Comparison of ENCODE assay signal across 7 cellular contexts in the genomic region with DNA sequence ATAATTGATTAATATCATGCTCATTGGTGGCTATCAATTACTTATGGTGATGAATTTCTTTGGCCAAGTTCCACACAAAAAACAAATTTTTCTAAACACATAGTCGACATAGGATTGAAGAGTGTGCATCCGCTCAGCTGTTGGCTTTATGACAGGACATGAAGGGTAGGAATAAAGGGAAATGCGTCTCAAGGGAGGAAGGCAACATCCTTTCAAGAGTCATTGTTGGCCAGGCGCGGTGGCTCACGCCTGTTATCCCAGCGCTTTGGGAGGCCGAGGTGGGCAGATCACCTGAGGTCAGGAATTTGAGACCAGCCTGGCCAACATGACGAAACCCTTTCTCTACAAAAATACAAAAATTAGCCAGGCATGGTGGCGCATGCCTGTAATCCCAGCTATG. TPM values are rescaled to one million over a fixed set of nuclear protein-coding genes. Genes with fewer than 3 reads are reported as not detected.
DNase-seq lines count a peak whose midpoint lies in the region; ATAC-seq, FAIRE-seq and TF ChIP-seq lines count a peak whose summit lies in the region.
"Not testable (repeated sequence)": the region's sequence is repeated elsewhere in the genome, so short reads cannot be mapped to it uniquely, and the experiment has no call there.

No MANE protein-coding gene starts in this region.

- not testable (repeated sequence) for H2BK15ac ChIP-seq in IMR-90 (ENCODE audit: low read depth, low read length)

- not testable (repeated sequence) for H4K20me1 ChIP-seq in IMR-90 (ENCODE audit: insufficient read depth, low read length); OCI-LY7 (ENCODE audit: insufficient read depth, low read length); GM12878 (ENCODE audit: control insufficient read depth, insufficient read depth)

- H3K4me3 ChIP-seq in CD8-positive, alpha-beta T cell (ENCODE audit: low read depth, low read length); IMR-90 (ENCODE audit: insufficient read depth, low read depth, low read length): not testable (repeated sequence)
- peak overlapping the region; percentile 7 for H3K4me3 ChIP-seq in OCI-LY7 (ENCODE audit: low read depth, low read length, poor library complexity, severe bottlenecking)
- 0 out of 2 replicates have a peak overlapping the region, but pooled peaks have one; percentile 12 for H3K4me3 ChIP-seq in GM12878

- WGBS in IMR-90 (ENCODE audit: extremely low coverage in 2 of 2, insufficient read length in 1 of 2), 2 experiments: no CpG with 5 or more reads among the region's 10 CpGs
- WGBS in GM12878 (ENCODE audit: insufficient coverage, insufficient replicate concordance, low lambda C conversion rate, missing lambda C conversion rate): 99% methylated on average over 10 of the region's 10 CpGs

- BruUV-seq in IMR-90 (replicated peaks; lab: Mats Ljungman, UMichigan); OCI-LY7 (replicated peaks; lab: Mats Ljungman, UMichigan); GM12878 (replicated peaks; lab: Mats Ljungman, UMichigan): not testable (repeated sequence)

- H3K36me3 Mint-ChIP-seq in CD8-positive, alpha-beta T cell; activated T-helper 17 cell treated with anti-CD3 and anti-CD28 coated beads, Interleukin-2, amount 50 U/mL, for 72 hours (ENCODE audit: low read depth); natural killer cell treated with Interleukin-12 subunit alpha and Interleukin-12 subunit beta and Interleukin-15 and Interleukin-18, amount 100 ng/mL, for 72 hours: not testable (repeated sequence)
- H3K36me3 Mint-ChIP-seq in activated CD4-positive, alpha-beta T cell treated with anti-CD3 and anti-CD28 coated beads, Interleukin-2, amount 10 ng/mL, durations not matched to agents 24 days and 14 days (ENCODE audit: low read depth): peaks cover 13% of the 10 kb centered on the region

- not testable (repeated sequence) for TF ChIP-seq EP300 in GM12878 (IDR thresholded peaks at IDR 0.05; ENCODE audit: borderline replicate concordance in 1 of 2, control insufficient read depth in 1 of 2, low read depth in 2 of 2, low read length in 2 of 2)

- not testable (repeated sequence) for H3K14ac ChIP-seq in IMR-90 (replicated peaks; ENCODE audit: low read depth, low read length)

- not testable (repeated sequence) for H3K9me1 ChIP-seq in IMR-90 (ENCODE audit: insufficient read depth, low read length)

- not testable (repeated sequence) for H2AK5ac ChIP-seq in IMR-90 (ENCODE audit: low read depth, low read length)

- not testable (repeated sequence) for H2BK5ac ChIP-seq in IMR-90 (ENCODE audit: low read depth, low read length, poor library complexity, severe bottlenecking)

- TF ChIP-seq POLR2A in IMR-90 (IDR thresholded peaks at IDR 0.05; ENCODE audit: low read depth, low read length); GM12878 (IDR thresholded peaks at IDR 0.05; ENCODE audit: low read depth, low read length): not testable (repeated sequence)

- SMC1A ChIA-PET in GM12878 (lab: Charles Lee; ENCODE audit: uncharacterized antibody, unreplicated experiment): interaction anchor here (1.0 to 29.9 kb wide), 8 partner anchors 8 to 114 kb away, joined by 3 to 682 read pairs (median 5); no protein-coding TSS in a partner anchor

- peaks cover 15% of the 10 kb centered on the region for H3K9me3 Mint-ChIP-seq in CD8-positive, alpha-beta T cell
- peaks cover 16% of the 10 kb centered on the region for H3K9me3 Mint-ChIP-seq in activated CD4-positive, alpha-beta T cell treated with anti-CD3 and anti-CD28 coated beads, Interleukin-2, amount 10 ng/mL, durations not matched to agents 24 days and 14 days
- not testable (repeated sequence) for H3K9me3 Mint-ChIP-seq in activated T-helper 17 cell treated with anti-CD3 and anti-CD28 coated beads, Interleukin-2, amount 50 U/mL, for 72 hours; natural killer cell treated with Interleukin-12 subunit alpha and Interleukin-12 subunit beta and Interleukin-15 and Interleukin-18, amount 100 ng/mL, for 72 hours

- H3K27me3 Mint-ChIP-seq in CD8-positive, alpha-beta T cell (ENCODE audit: low read depth); activated CD4-positive, alpha-beta T cell treated with anti-CD3 and anti-CD28 coated beads, Interleukin-2, amount 10 ng/mL, durations not matched to agents 24 days and 14 days; activated T-helper 17 cell treated with anti-CD3 and anti-CD28 coated beads, Interleukin-2, amount 50 U/mL, for 72 hours; natural killer cell treated with Interleukin-12 subunit alpha and Interleukin-12 subunit beta and Interleukin-15 and Interleukin-18, amount 100 ng/mL, for 72 hours: not testable (repeated sequence)

- DNase-seq in CD8-positive, alpha-beta T cell; IMR-90; OCI-LY7 (ENCODE audit: low spot score); activated CD4-positive, alpha-beta T cell treated with anti-CD3 and anti-CD28 coated beads, Interleukin-2, amount 10 ng/mL, durations not matched to agents 24 days and 14 days; GM12878 (ENCODE audit: low read depth, low spot score); natural killer cell treated with Interleukin-12 subunit alpha and Interleukin-12 subunit beta and Interleukin-15 and Interleukin-18, amount 100 ng/mL, for 72 hours (ENCODE audit: low spot score): not testable (repeated sequence)

- H3K18ac ChIP-seq in IMR-90 (ENCODE audit: low read depth, low read length): peak overlapping the region; percentile 25; the same call in 1 of the 2 replicates

- not testable (repeated sequence) for H3K9me3 ChIP-seq in CD8-positive, alpha-beta T cell (ENCODE audit: low read length); IMR-90 (ENCODE audit: control insufficient read depth, insufficient read depth, low read length); OCI-LY7 (ENCODE audit: low read length)
- peaks cover 25% of the 10 kb centered on the region for H3K9me3 ChIP-seq in GM12878 (replicated peaks; ENCODE audit: control insufficient read depth, insufficient read depth, low read length)

- dilution Hi-C loops in IMR-90 (cut with HindIII; ENCODE audit: low sequenced_read_pairs, unreplicated experiment): not testable (repeated sequence)

- not testable (repeated sequence) for H3K9ac ChIP-seq in IMR-90 (ENCODE audit: low read depth, low read length); GM12878 (ENCODE audit: control insufficient read depth, insufficient read depth, low read length)

- TF ChIP-seq CTCF in CD8-positive, alpha-beta T cell (IDR thresholded peaks at IDR 0.05); IMR-90 (conservative IDR thresholded peaks at IDR 0.05; ENCODE audit: low read depth, low read length); OCI-LY7 (conservative IDR thresholded peaks at IDR 0.05; ENCODE audit: low read length); GM12878 (IDR thresholded peaks at IDR 0.05 in 2 of 3, conservative IDR thresholded peaks at IDR 0.05 in 1 of 3; ENCODE audit: control insufficient read depth in 2 of 3, extremely low read depth in 1 of 3, insufficient read depth in 1 of 3, low read depth in 3 of 3, low read length in 3 of 3): not testable (repeated sequence)

- H3K56ac ChIP-seq in IMR-90 (ENCODE audit: extremely low read depth, insufficient read depth, low read length): not testable (repeated sequence)

- CTCF ChIA-PET in CD8-positive, alpha-beta T cell (lab: Charles Lee); IMR-90 (lab: Yijun Ruan, JAX); OCI-LY7 (lab: Charles Lee; ENCODE audit: unreplicated experiment): not testable (repeated sequence)
- CTCF ChIA-PET in GM12878 (lab: Yijun Ruan, JAX): interaction anchor here (0.8 to 1.5 kb wide), 4 partner anchors 8 to 121 kb away, joined by 3 to 8 read pairs (median 4); no protein-coding TSS in a partner anchor

- H4K91ac ChIP-seq in IMR-90 (ENCODE audit: insufficient read depth, low read depth, low read length): not testable (repeated sequence)

- H3K27ac Mint-ChIP-seq in CD8-positive, alpha-beta T cell: peak overlapping the region; percentile 1
- H3K27ac Mint-ChIP-seq in activated CD4-positive, alpha-beta T cell treated with anti-CD3 and anti-CD28 coated beads, Interleukin-2, amount 10 ng/mL, durations not matched to agents 24 days and 14 days: peak overlapping the region; percentile 42
- H3K27ac Mint-ChIP-seq in activated T-helper 17 cell treated with anti-CD3 and anti-CD28 coated beads, Interleukin-2, amount 50 U/mL, for 72 hours: peak overlapping the region; percentile 3
- H3K27ac Mint-ChIP-seq in natural killer cell treated with Interleukin-12 subunit alpha and Interleukin-12 subunit beta and Interleukin-15 and Interleukin-18, amount 100 ng/mL, for 72 hours: peak overlapping the region in 1 of 2 donors; percentile 24

- not testable (repeated sequence) for H4K8ac ChIP-seq in IMR-90 (ENCODE audit: low read depth in 2 of 2, low read length in 2 of 2)

- H3K27ac ChIP-seq in CD8-positive, alpha-beta T cell (ENCODE audit: low read depth, low read length); IMR-90 (ENCODE audit: insufficient read depth, low read length); OCI-LY7 (ENCODE audit: low read depth, low read length, poor library complexity, severe bottlenecking): not testable (repeated sequence)
- peak overlapping the region; percentile 80 for H3K27ac ChIP-seq in GM12878 (ENCODE audit: control insufficient read depth, insufficient read depth)

- peaks cover 24% of the 10 kb centered on the region for H3K4me1 ChIP-seq in CD8-positive, alpha-beta T cell (ENCODE audit: insufficient read depth, low read length)
- not testable (repeated sequence) for H3K4me1 ChIP-seq in IMR-90 (ENCODE audit: control insufficient read depth, insufficient read depth, low read length)
- H3K4me1 ChIP-seq in OCI-LY7 (ENCODE audit: insufficient read depth, low read length, poor library complexity, severe bottlenecking) (peaks cover 13% of the 10 kb centered on the region), GM12878 (ENCODE audit: control insufficient read depth, insufficient read depth, low read length) (peaks cover 29% of the 10 kb centered on the region)

- intact Hi-C loops in CD8-positive, alpha-beta T cell (cut with DNase I, micrococcal nuclease); IMR-90 (cut with micrococcal nuclease); OCI-LY7 (cut with micrococcal nuclease; ENCODE audit: unreplicated experiment); GM12878 (cut with micrococcal nuclease; ENCODE audit: unreplicated experiment): not testable (repeated sequence)
- intact Hi-C loops in activated CD4-positive, alpha-beta T cell treated with anti-CD3 and anti-CD28 coated beads, Interleukin-2, amount 10 ng/mL, durations not matched to agents 24 days and 14 days (cut with micrococcal nuclease): loop anchor here (1.0 to 5.0 kb wide), 7 partner anchors 14 to 110 kb away; no protein-coding TSS in a partner anchor

- RAD21 ChIA-PET in GM12878 (lab: Charles Lee; ENCODE audit: unreplicated experiment): interaction anchor here (0.5 to 1.3 kb wide), 10 partner anchors 21 to 117 kb away, joined by 3 to 7 read pairs (median 3); a partner anchor contains a TSS

- not testable (repeated sequence) for H3K23ac ChIP-seq in IMR-90 (ENCODE audit: low read depth, low read length)

- not testable (repeated sequence) for H3K79me2 ChIP-seq in OCI-LY7 (ENCODE audit: insufficient read depth, low read depth, low read length)
- H3K79me2 ChIP-seq in GM12878 (ENCODE audit: control insufficient read depth, insufficient read depth, low read length): peaks cover 25% of the 10 kb centered on the region

- H2BK120ac ChIP-seq in IMR-90 (ENCODE audit: low read depth, low read length): not testable (repeated sequence)

- TF ChIP-seq RAD21 in IMR-90 (IDR thresholded peaks at IDR 0.05; ENCODE audit: low read length); GM12878 (IDR thresholded peaks at IDR 0.05; ENCODE audit: insufficient read depth, low read depth, low read length): not testable (repeated sequence)

- H3K4me2 ChIP-seq in IMR-90 (ENCODE audit: low read depth, low read length); OCI-LY7 (ENCODE audit: low read length): not testable (repeated sequence)
- peak overlapping the region; percentile 86 for H3K4me2 ChIP-seq in GM12878 (ENCODE audit: control insufficient read depth, insufficient read depth)

- not testable (repeated sequence) for H3K79me1 ChIP-seq in IMR-90 (ENCODE audit: low read depth in 1 of 2, low read length in 2 of 2)

- H4K5ac ChIP-seq in IMR-90 (ENCODE audit: low read depth, low read length): not testable (repeated sequence)

- H3K4me3 Mint-ChIP-seq in CD8-positive, alpha-beta T cell: not testable (repeated sequence)
- peak overlapping the region; percentile 41 for H3K4me3 Mint-ChIP-seq in activated CD4-positive, alpha-beta T cell treated with anti-CD3 and anti-CD28 coated beads, Interleukin-2, amount 10 ng/mL, durations not matched to agents 24 days and 14 days
- peak overlapping the region; percentile 29 for H3K4me3 Mint-ChIP-seq in activated T-helper 17 cell treated with anti-CD3 and anti-CD28 coated beads, Interleukin-2, amount 50 U/mL, for 72 hours
- H3K4me3 Mint-ChIP-seq in natural killer cell treated with Interleukin-12 subunit alpha and Interleukin-12 subunit beta and Interleukin-15 and Interleukin-18, amount 100 ng/mL, for 72 hours: peak overlapping the region; percentile 54

- not testable (repeated sequence) for H3K27me3 ChIP-seq in CD8-positive, alpha-beta T cell (ENCODE audit: insufficient read depth, low read length); IMR-90 (ENCODE audit: control insufficient read depth, insufficient read depth, low read length); GM12878 (replicated peaks in 1 of 2; ENCODE audit: control insufficient read depth in 2 of 2, insufficient read depth in 2 of 2, low read length in 1 of 2)

- not testable (repeated sequence) for FAIRE-seq in GM12878 (lab: Jason Lieb, UNC)

- not testable (repeated sequence) for H2AFZ ChIP-seq in IMR-90 (replicated peaks; ENCODE audit: low read length, poor library complexity); OCI-LY7 (ENCODE audit: low read length); GM12878 (ENCODE audit: control insufficient read depth, low read depth, low read length)

- not testable (repeated sequence) for H2BK20ac ChIP-seq in IMR-90 (ENCODE audit: low read depth, low read length)

- H3K4ac ChIP-seq in IMR-90 (ENCODE audit: low read depth, low read length): not testable (repeated sequence)

- H3K4me1 Mint-ChIP-seq in CD8-positive, alpha-beta T cell (ENCODE audit: low read depth): peaks cover 53% of the 10 kb centered on the region
- peaks cover 52% of the 10 kb centered on the region for H3K4me1 Mint-ChIP-seq in activated CD4-positive, alpha-beta T cell treated with anti-CD3 and anti-CD28 coated beads, Interleukin-2, amount 10 ng/mL, durations not matched to agents 24 days and 14 days
- peaks cover 37% of the 10 kb centered on the region for H3K4me1 Mint-ChIP-seq in activated T-helper 17 cell treated with anti-CD3 and anti-CD28 coated beads, Interleukin-2, amount 50 U/mL, for 72 hours
- peaks cover 35 to 39% of the 10 kb centered on the region in 2 donors for H3K4me1 Mint-ChIP-seq in natural killer cell treated with Interleukin-12 subunit alpha and Interleukin-12 subunit beta and Interleukin-15 and Interleukin-18, amount 100 ng/mL, for 72 hours (ENCODE audit: low read depth in 2 of 2)

- POLR2A ChIA-PET in CD8-positive, alpha-beta T cell (lab: Charles Lee): interaction anchor here (1.1 kb wide), 1 partner anchor 21 kb away, joined by 3 read pairs; a partner anchor contains a TSS
- POLR2A ChIA-PET in IMR-90 (lab: Charles Lee; ENCODE audit: unreplicated experiment); OCI-LY7 (lab: Charles Lee): not testable (repeated sequence)
- POLR2A ChIA-PET in GM12878 (lab: Charles Lee): interaction anchor here (0.7 to 2.9 kb wide), 5 partner anchors 8 to 89 kb away, joined by 3 to 11 read pairs (median 7); a partner anchor contains a TSS

- in situ Hi-C loops in IMR-90 (cut with MboI; ENCODE audit: low sequenced_read_pairs): not testable (repeated sequence)
- in situ Hi-C loops in GM12878 (cut with MboI): loop anchor here (25.0 kb wide), 1 partner anchor 1261 kb away; no protein-coding TSS in a partner anchor

- not testable (repeated sequence) for H3K36me3 ChIP-seq in CD8-positive, alpha-beta T cell (ENCODE audit: insufficient read depth, low read length); IMR-90 (ENCODE audit: control insufficient read depth, insufficient read depth, low read length); OCI-LY7 (ENCODE audit: insufficient read depth, low read length); GM12878 (ENCODE audit: control insufficient read depth in 2 of 2, insufficient read depth in 2 of 2, low read length in 1 of 2)

- H3K9me2 ChIP-seq in OCI-LY7 (ENCODE audit: insufficient read depth, low read length): not testable (repeated sequence)

- ATAC-seq in CD8-positive, alpha-beta T cell; IMR-90 (ENCODE audit: low read depth); activated T-helper 17 cell treated with anti-CD3 and anti-CD28 coated beads, Interleukin-2, amount 50 U/mL, for 72 hours (replicated peaks); GM12878; natural killer cell treated with Interleukin-12 subunit alpha and Interleukin-12 subunit beta and Interleukin-15 and Interleukin-18, amount 100 ng/mL, for 72 hours: not testable (repeated sequence)

- H2AK9ac ChIP-seq in IMR-90 (replicated peaks; ENCODE audit: low read depth, low read length, poor library complexity): not testable (repeated sequence)

RNA-seq across cellular contexts. Expression of a gene that starts 20.4 kb away (rescaled TPM):
- 10 to 100 TPM; 67.9 to 69.9 TPM for total RNA-seq in CD8-positive, alpha-beta T cell
- total RNA-seq in IMR-90 (2012; rRNA removed) (25.3 and 25.8 TPM in 2 replicates), OCI-LY7 (2022) (18.5 and 20.4 TPM in 2 replicates), GM12878 (2014; rRNA removed) (61.5 and 79.2 TPM in 2 replicates), GM12878 (2014; rRNA removed; fragmentation: Illumina TruSeq; extraction: Trizol) (65.8 and 71.2 TPM in 2 replicates), GM12878 (2021) (49.8 and 50.6 TPM in 2 replicates)
- polyA plus RNA-seq in IMR-90 (2012; rRNA removed) (6.8 and 8.3 TPM in 2 replicates), GM12878 (2011; rRNA removed) (126 and 179 TPM in 2 replicates), GM12878 (2014; fragmentation: Illumina TruSeq; extraction: Trizol) (54.2 and 67.3 TPM in 2 replicates), GM12878 (2014; fragmentation: Nextera tagmentation; extraction: Ambion mirVana) (10 to 100 TPM; 17.6 to 32.5 TPM), GM12878 (2014; rRNA removed) (33.9 and 40.3 TPM in 2 replicates), GM12878 (2016; fragmentation: Nextera tagmentation; extraction: Ambion mirVana) (10 to 100 TPM; 32.5 to 37.2 TPM)
- 1.4 and 1.9 TPM in 2 replicates for polyA plus RNA-seq in IMR-90 (2012; cell fraction: cytosol; rRNA removed)
- polyA plus RNA-seq in IMR-90 (2012; cell fraction: nucleus; rRNA removed; ENCODE audit: low replicate concordance): 2.6 and 17.9 TPM in 2 replicates
- 14.4 and 15.5 TPM in 2 replicates for total RNA-seq in OCI-LY7 (2014; rRNA removed; shearing (Covaris generic))
- total RNA-seq in activated CD4-positive, alpha-beta T cell treated with anti-CD3 and anti-CD28 coated beads, Interleukin-2, amount 10 ng/mL, durations not matched to agents 24 days and 14 days: 22.7 and 24.9 TPM in 2 replicates
- total RNA-seq in activated T-helper 17 cell treated with anti-CD3 and anti-CD28 coated beads, Interleukin-2, amount 50 U/mL, for 72 hours: 10 to 100 TPM; 45.3 to 92.3 TPM
- 326 and 345 TPM in 2 replicates for total RNA-seq in GM12878 (2013; cell fraction: nucleolus; rRNA removed)
- polyA plus RNA-seq in GM12878 (2011; ENCODE audit: low read depth): 19.6 TPM
- polyA plus RNA-seq in GM12878 (2011; cell fraction: cytosol; rRNA removed): 40.3 and 53.0 TPM in 2 replicates
- 145 and 211 TPM in 2 replicates for polyA plus RNA-seq in GM12878 (2011; cell fraction: nucleus; rRNA removed)
- 25.7 and 45.2 TPM in 2 replicates for polyA plus RNA-seq in GM12878 (2012)
- polyA minus RNA-seq in GM12878 (2011; rRNA and poly(A)+ RNA removed): 83.9 and 129 TPM in 2 replicates
- polyA minus RNA-seq in GM12878 (2011; cell fraction: cytosol; rRNA and poly(A)+ RNA removed): 28.5 and 42.0 TPM in 2 replicates
- polyA minus RNA-seq in GM12878 (2011; cell fraction: nucleus; rRNA and poly(A)+ RNA removed): 66.7 and 73.4 TPM in 2 replicates
- 10 to 100 TPM; 26.2 to 47.7 TPM for total RNA-seq in natural killer cell treated with Interleukin-12 subunit alpha and Interleukin-12 subunit beta and Interleukin-15 and Interleukin-18, amount 100 ng/mL, for 72 hours

RNA-seq across cellular contexts. Expression of a gene that starts 21.9 kb away (rescaled TPM):
- under 1 TPM; 0.14 to 0.27 TPM for total RNA-seq in CD8-positive, alpha-beta T cell
- total RNA-seq in IMR-90 (2012; rRNA removed): 81.7 and 89.1 TPM in 2 replicates
- 28.0 and 33.7 TPM in 2 replicates for polyA plus RNA-seq in IMR-90 (2012; rRNA removed)
- 4.9 and 5.7 TPM in 2 replicates for polyA plus RNA-seq in IMR-90 (2012; cell fraction: cytosol; rRNA removed)
- polyA plus RNA-seq in IMR-90 (2012; cell fraction: nucleus; rRNA removed; ENCODE audit: low replicate concordance): 29.8 and 206 TPM in 2 replicates
- not detected in 2 replicates for total RNA-seq in OCI-LY7 (2014; rRNA removed; shearing (Covaris generic))
- not detected in 2 replicates for total RNA-seq in OCI-LY7 (2022)
- 0.07 and 0.23 TPM in 2 replicates for total RNA-seq in activated CD4-positive, alpha-beta T cell treated with anti-CD3 and anti-CD28 coated beads, Interleukin-2, amount 10 ng/mL, durations not matched to agents 24 days and 14 days
- total RNA-seq in activated T-helper 17 cell treated with anti-CD3 and anti-CD28 coated beads, Interleukin-2, amount 50 U/mL, for 72 hours: 1 to 10 TPM in 1 of 2 donors, under 1 TPM in 1; 0.65 to 2.6 TPM
- 28.8 and 29.7 TPM in 2 replicates for total RNA-seq in GM12878 (2013; cell fraction: nucleolus; rRNA removed)
- 4.5 and 5.8 TPM in 2 replicates for total RNA-seq in GM12878 (2014; rRNA removed)
- total RNA-seq in GM12878 (2014; rRNA removed; fragmentation: Illumina TruSeq; extraction: Trizol): 8.1 and 8.5 TPM in 2 replicates
- total RNA-seq in GM12878 (2021): 4.3 and 5.1 TPM in 2 replicates
- polyA plus RNA-seq in GM12878 (2011; ENCODE audit: low read depth): 2.5 TPM
- polyA plus RNA-seq in GM12878 (2011; rRNA removed): 27.4 and 36.5 TPM in 2 replicates
- polyA plus RNA-seq in GM12878 (2011; cell fraction: cytosol; rRNA removed): 14.0 TPM in 2 replicates
- 68.7 and 99.5 TPM in 2 replicates for polyA plus RNA-seq in GM12878 (2011; cell fraction: nucleus; rRNA removed)
- 2.4 and 3.8 TPM in 2 replicates for polyA plus RNA-seq in GM12878 (2012)
- 4.8 and 4.9 TPM in 2 replicates for polyA plus RNA-seq in GM12878 (2014; fragmentation: Illumina TruSeq; extraction: Trizol)
- polyA plus RNA-seq in GM12878 (2014; fragmentation: Nextera tagmentation; extraction: Ambion mirVana): 1 to 10 TPM; 1.6 to 1.8 TPM
- 3.4 TPM in 2 replicates for polyA plus RNA-seq in GM12878 (2014; rRNA removed)
- polyA plus RNA-seq in GM12878 (2016; fragmentation: Nextera tagmentation; extraction: Ambion mirVana): 1 to 10 TPM; 5.1 to 6.0 TPM
- 53.4 and 56.6 TPM in 2 replicates for polyA minus RNA-seq in GM12878 (2011; rRNA and poly(A)+ RNA removed)
- 10.0 and 12.4 TPM in 2 replicates for polyA minus RNA-seq in GM12878 (2011; cell fraction: cytosol; rRNA and poly(A)+ RNA removed)
- polyA minus RNA-seq in GM12878 (2011; cell fraction: nucleus; rRNA and poly(A)+ RNA removed): 96.9 and 97.0 TPM in 2 replicates
- total RNA-seq in natural killer cell treated with Interleukin-12 subunit alpha and Interleukin-12 subunit beta and Interleukin-15 and Interleukin-18, amount 100 ng/mL, for 72 hours: under 1 TPM; 0.17 to 0.78 TPM
